ENCODE assay signal across 30 cellular contexts in the genomic region with DNA sequence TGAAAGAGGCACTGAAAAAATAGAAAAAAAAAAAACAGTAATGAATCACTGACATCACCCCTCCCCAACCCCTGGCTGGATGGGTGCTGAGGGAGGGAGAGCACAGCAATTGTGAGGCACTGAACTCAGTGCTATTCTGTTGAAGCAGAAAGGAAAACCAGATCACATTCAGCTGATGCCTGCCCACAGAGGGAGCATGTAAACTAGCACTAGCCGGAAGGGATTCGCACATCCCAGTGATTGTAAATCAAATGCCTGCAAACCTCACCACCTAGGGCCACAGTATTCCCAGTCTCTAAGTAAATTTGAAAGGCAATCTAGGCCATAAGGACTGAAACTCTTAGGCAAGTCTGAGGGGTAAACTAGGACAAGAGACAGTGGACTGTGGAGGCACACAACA.
"Had no signal": no experiment of that assay in that cellular context is flagged by ENCODE, and none has a peak within 500 bp of the region (broad histone marks: within the 10 kb centered on the region; RNA-seq: fewer than 3 reads in every experiment).

No MANE protein-coding gene starts in this region.

- H3K27ac ChIP-seq: colonic mucosa, esophagus muscularis mucosa, foreskin keratinocyte, gastroesophageal sphincter, heart left ventricle, hepatocyte, psoas muscle, sigmoid colon, stomach, thyroid gland, vagina had no signal

- H2AFZ ChIP-seq: hepatocyte had no signal

- H3K27me3 Mint-ChIP-seq: dendritic cell treated with granulocyte-macrophage colony-stimulating factor and Interleukin-4, amounts not matched to agents 40 ng/mL and 50 ng/mL, for 4 days; memory B cell; naive B cell; natural killer cell treated with Interleukin-12 subunit alpha and Interleukin-12 subunit beta and Interleukin-15 and Interleukin-18, amount 100 ng/mL, for 72 hours had no signal

- H3K9me3 ChIP-seq: colonic mucosa, mucosa of descending colon, psoas muscle, thyroid gland, vagina had no signal

- H3K27me3 ChIP-seq: colonic mucosa, esophagus muscularis mucosa, foreskin keratinocyte, gastroesophageal sphincter, heart left ventricle, hepatocyte, sigmoid colon, stomach, thyroid gland, vagina had no signal

- H3K4me3 Mint-ChIP-seq: dendritic cell treated with granulocyte-macrophage colony-stimulating factor and Interleukin-4, amounts not matched to agents 40 ng/mL and 50 ng/mL, for 4 days; endodermal cell; memory B cell; mesothelial cell of epicardium; naive B cell; natural killer cell treated with Interleukin-12 subunit alpha and Interleukin-12 subunit beta and Interleukin-15 and Interleukin-18, amount 100 ng/mL, for 72 hours; stimulated activated effector memory CD8-positive, alpha-beta T cell treated with anti-CD3 and anti-CD28 coated beads, Interleukin-12 subunit alpha, Interleukin-12 subunit beta, amount 100 ng/mL, for 72 hours had no signal

- H3K4me3 ChIP-seq: colonic mucosa, esophagus muscularis mucosa, gastroesophageal sphincter, heart left ventricle, hepatocyte, lung, mucosa of descending colon, psoas muscle, sigmoid colon, stomach, thyroid gland, vagina had no signal

- DNase-seq: colonic mucosa; effector CD8-positive, alpha-beta T cell; endodermal cell; foreskin keratinocyte; heart left ventricle; immature natural killer cell; mucosa of descending colon; naive B cell; nucleus accumbens; posterior cingulate gyrus; psoas muscle; right cardiac atrium; sigmoid colon; stimulated activated CD4-positive, alpha-beta T cell treated with anti-CD3 and anti-CD28 coated beads, Interleukin-2, amount 100 ng/mL, for 24 hours; stimulated activated CD4-positive, alpha-beta T cell treated with anti-CD3 and anti-CD28 coated beads, Interleukin-4, amount 100 ng/mL, for 24 hours; stimulated activated naive CD4-positive, alpha-beta T cell treated with Interleukin-2 at 50 U/mL for 16 hours; stomach; thyroid gland; trophoblast cell had no signal

- H3K36me3 Mint-ChIP-seq: memory B cell; mesothelial cell of epicardium; naive B cell; stimulated activated effector memory CD8-positive, alpha-beta T cell treated with anti-CD3 and anti-CD28 coated beads, Interleukin-12 subunit alpha, Interleukin-12 subunit beta, amount 100 ng/mL, for 72 hours had no signal

- H3K4me1 ChIP-seq: colonic mucosa, esophagus muscularis mucosa, foreskin keratinocyte, gastroesophageal sphincter, heart left ventricle, psoas muscle, sigmoid colon, stomach, thyroid gland, vagina had no signal

- H3K4me2 ChIP-seq: hepatocyte had no signal

- ATAC-seq: foreskin keratinocyte; gastroesophageal sphincter; heart left ventricle; left lobe of liver; mucosa of descending colon; natural killer cell treated with Interleukin-12 subunit alpha and Interleukin-12 subunit beta and Interleukin-15 and Interleukin-18, amount 100 ng/mL, for 72 hours; psoas muscle; right cardiac atrium; stimulated activated effector memory CD8-positive, alpha-beta T cell treated with anti-CD3 and anti-CD28 coated beads, Interleukin-12 subunit alpha, Interleukin-12 subunit beta, amount 100 ng/mL, for 72 hours had no signal

- H3K27ac Mint-ChIP-seq: dendritic cell treated with granulocyte-macrophage colony-stimulating factor and Interleukin-4, amounts not matched to agents 40 ng/mL and 50 ng/mL, for 4 days; endodermal cell; memory B cell; mesothelial cell of epicardium; natural killer cell treated with Interleukin-12 subunit alpha and Interleukin-12 subunit beta and Interleukin-15 and Interleukin-18, amount 100 ng/mL, for 72 hours; stimulated activated effector memory CD8-positive, alpha-beta T cell treated with anti-CD3 and anti-CD28 coated beads, Interleukin-12 subunit alpha, Interleukin-12 subunit beta, amount 100 ng/mL, for 72 hours had no signal

- H3K4me1 Mint-ChIP-seq: endodermal cell; memory B cell; mesothelial cell of epicardium; naive B cell; stimulated activated effector memory CD8-positive, alpha-beta T cell treated with anti-CD3 and anti-CD28 coated beads, Interleukin-12 subunit alpha, Interleukin-12 subunit beta, amount 100 ng/mL, for 72 hours had no signal

- H3K79me2 ChIP-seq: hepatocyte had no signal

- H3K36me3 ChIP-seq: colonic mucosa, esophagus muscularis mucosa, gastroesophageal sphincter, heart left ventricle, sigmoid colon, stomach, thyroid gland, vagina had no signal
